15 cellular contexts compared by ENCODE assay signal in genomic region chr13:112756967-112757758, GRCh38.
A peak's percentile ranks its signal among the peaks of the same experiment; 100 is the strongest.
DNase-seq lines count a peak whose midpoint lies in the region; TF ChIP-seq lines count a peak whose summit lies in the region.
"Had no signal": no experiment of that assay in that cellular context is flagged by ENCODE, and none has a peak within 500 bp of the region (broad histone marks: within the 10 kb centered on the region; RNA-seq: fewer than 3 reads in every experiment).

No MANE protein-coding gene starts in this region.

- no peaks in the 10 kb centered on the region for H3K27me3 Mint-ChIP-seq in nephron (ENCODE audit: low read depth)
- H3K27me3 Mint-ChIP-seq: dendritic cell treated with granulocyte-macrophage colony-stimulating factor and Interleukin-4, amounts not matched to agents 40 ng/mL and 50 ng/mL, for 4 days; memory B cell had no signal

- no peaks in the 10 kb centered on the region for H3K9me3 ChIP-seq in cardiac muscle cell (ENCODE audit: low read depth)
- no peaks in the 10 kb centered on the region for H3K9me3 ChIP-seq in right atrium auricular region
- H3K9me3 ChIP-seq: A549, SK-N-SH had no signal

- H3K27ac ChIP-seq in cardiac muscle cell: peak overlapping the region; percentile 59
- H3K27ac ChIP-seq in right atrium auricular region: no peak overlapping the region
- H3K27ac ChIP-seq: A549 had no signal

- H3K4me3 ChIP-seq in cardiac muscle cell: no peak overlapping the region
- no peak overlapping the region for H3K4me3 ChIP-seq in right atrium auricular region
- no peak overlapping the region for H3K4me3 ChIP-seq in foreskin fibroblast (ENCODE audit: low read depth in 1 of 2, low read length in 2 of 2)
- H3K4me3 ChIP-seq: A549 had no signal

- peak overlapping the region; percentile 76 to 94 (median 89) for H3K27ac Mint-ChIP-seq in nephron
- H3K27ac Mint-ChIP-seq: dendritic cell treated with granulocyte-macrophage colony-stimulating factor and Interleukin-4, amounts not matched to agents 40 ng/mL and 50 ng/mL, for 4 days; memory B cell had no signal

- H3K4me1 Mint-ChIP-seq in nephron: peaks cover 44% of the 10 kb centered on the region

- peaks cover 17% of the 10 kb centered on the region for H3K4me1 ChIP-seq in cardiac muscle cell (ENCODE audit: low read depth)
- peaks cover 0 to 15% of the 10 kb centered on the region in 2 donors for H3K4me1 ChIP-seq in right atrium auricular region

- peaks cover 8% of the 10 kb centered on the region for H3K9me3 Mint-ChIP-seq in nephron
- H3K9me3 Mint-ChIP-seq: dendritic cell treated with granulocyte-macrophage colony-stimulating factor and Interleukin-4, amounts not matched to agents 40 ng/mL and 50 ng/mL, for 4 days; memory B cell had no signal

- no peak for TF ChIP-seq CTCF in cardiac muscle cell (IDR thresholded peaks at IDR 0.05; ENCODE audit: low read depth, low read length)
- TF ChIP-seq CTCF in right atrium auricular region (IDR thresholded peaks at IDR 0.05): no peak
- no peak for TF ChIP-seq CTCF in nephron (IDR thresholded peaks at IDR 0.05; ENCODE audit: unreplicated experiment in 3 of 3)
- no peak for TF ChIP-seq CTCF in foreskin fibroblast (IDR thresholded peaks at IDR 0.05; ENCODE audit: low read depth, low read length)

- no peaks in the 10 kb centered on the region for H3K36me3 ChIP-seq in cardiac muscle cell
- no peaks in the 10 kb centered on the region for H3K36me3 ChIP-seq in right atrium auricular region

- H3K36me3 Mint-ChIP-seq in nephron (ENCODE audit: low read depth): peaks cover 17% of the 10 kb centered on the region

- no peaks in the 10 kb centered on the region for H3K27me3 ChIP-seq in cardiac muscle cell
- no peaks in the 10 kb centered on the region for H3K27me3 ChIP-seq in right atrium auricular region

- no peak overlapping the region for H3K4me3 Mint-ChIP-seq in nephron
- H3K4me3 Mint-ChIP-seq: dendritic cell treated with granulocyte-macrophage colony-stimulating factor and Interleukin-4, amounts not matched to agents 40 ng/mL and 50 ng/mL, for 4 days; memory B cell had no signal

- DNase-seq in cardiac muscle cell (ENCODE audit: low read depth in 1 of 2, low spot score in 1 of 2) (no peak), right atrium auricular region (ENCODE audit: low spot score) (no peak), brain pericyte (ENCODE audit: low read depth, low spot score) (peak; percentile 16), foreskin fibroblast (no peak), NCI-H1694 treated with DMSO at 0.1 percent for 48 hours (lab: John Stamatoyannopoulos, UW) (no peak)
- DNase-seq in stimulated activated CD4-positive, alpha-beta T cell treated with anti-CD3 and anti-CD28 coated beads, Interleukin-15, amount 100 ng/mL, for 24 hours: no peak
- no peak for DNase-seq in effector CD4-positive, alpha-beta T cell
- DNase-seq: activated CD4-positive, alpha-beta T cell treated with anti-CD3 and anti-CD28 coated beads for 1 hour; NCI-H2171; small intestine had no signal
